8 cellular contexts compared by ENCODE assay signal in genomic region chr5:78757269-78758053, GRCh38.
DNase-seq lines count a peak whose midpoint lies in the region; ATAC-seq, FAIRE-seq and TF ChIP-seq lines count a peak whose summit lies in the region.

No MANE protein-coding gene starts in this region.

- peaks cover 12 to 92% (median 26%) of the 10 kb centered on the region in 10 experiments; a peak in 19 of 20 replicates for H3K4me1 ChIP-seq in BLaER1 treated with 17β-estradiol and CSF1 and Interleukin-3, amounts not matched to agents 10 nM and 100 nM
- H3K4me1 ChIP-seq in endothelial cell of umbilical vein (ENCODE audit: control insufficient read depth, extremely low read depth, insufficient read depth, low read length) = no peaks in the 10 kb centered on the region

- H3K27ac ChIP-seq in BLaER1 treated with 17β-estradiol and CSF1 and Interleukin-3, amounts not matched to agents 10 nM and 100 nM = peak overlapping the region in 1 of 11 experiments; percentile 22; a peak in 2 of 22 replicates
- no peak overlapping the region for H3K27ac ChIP-seq in endothelial cell of umbilical vein (ENCODE audit: insufficient read depth, low read depth, low read length)

- DNase-seq in GM19239 (ENCODE audit: insufficient read length, low spot score) (no peak), endothelial cell of umbilical vein (ENCODE audit: low read depth, low spot score) (no peak), NCI-H69 (lab: John Stamatoyannopoulos, UW) (no peak), NCI-H2107 (lab: John Stamatoyannopoulos, UW) (no peak), ACHN (no peak), DMS79 (lab: John Stamatoyannopoulos, UW) (no peak)

- no peak for TF ChIP-seq CTCF in endothelial cell of umbilical vein (IDR thresholded peaks at IDR 0.05; ENCODE audit: extremely low read depth in 1 of 2, insufficient read depth in 1 of 2, low read depth in 1 of 2, low read length in 2 of 2)

- no peaks in the 10 kb centered on the region for H3K36me3 ChIP-seq in BLaER1 treated with 17β-estradiol and CSF1 and Interleukin-3, amounts not matched to agents 10 nM and 100 nM
- no peaks in the 10 kb centered on the region for H3K36me3 ChIP-seq in endothelial cell of umbilical vein (ENCODE audit: control insufficient read depth in 2 of 2, extremely low read depth in 1 of 2, insufficient read depth in 2 of 2, low read length in 2 of 2)

- intact Hi-C loops in endothelial cell of umbilical vein (cut with micrococcal nuclease) = no loop called here

- no peak overlapping the region for H3K9ac ChIP-seq in BLaER1 treated with 17β-estradiol and CSF1 and Interleukin-3, amounts not matched to agents 10 nM and 100 nM
- no peak overlapping the region for H3K9ac ChIP-seq in endothelial cell of umbilical vein (replicated peaks; ENCODE audit: extremely low read depth, insufficient read depth, low read length)

- H3K27me3 ChIP-seq in BLaER1 treated with 17β-estradiol and CSF1 and Interleukin-3, amounts not matched to agents 10 nM and 100 nM = no peaks in the 10 kb centered on the region
- H3K27me3 ChIP-seq in endothelial cell of umbilical vein (ENCODE audit: control insufficient read depth in 2 of 2, insufficient read depth in 2 of 2, low read length in 2 of 2) = peaks cover 0 to 4% of the 10 kb centered on the region in 2 experiments

- POLR2A ChIA-PET in endothelial cell of umbilical vein (lab: Charles Lee) = no interaction called here

- CTCF ChIA-PET in endothelial cell of umbilical vein (lab: Charles Lee) = interaction anchor here (1.4 kb wide), 1 partner anchor 19 kb away, joined by 4 read pairs; no protein-coding TSS in a partner anchor

- dilution Hi-C loops in endothelial cell of umbilical vein (cut with MboI; ENCODE audit: extremely low pct_ligation_motif_present, low sequenced_read_pairs) = no loop called here

- H3K4me2 ChIP-seq in BLaER1 treated with 17β-estradiol and CSF1 and Interleukin-3, amounts not matched to agents 10 nM and 100 nM = peak overlapping the region; percentile 2 to 76 (median 31); a peak in 18 of 22 replicates
- H3K4me2 ChIP-seq in endothelial cell of umbilical vein (ENCODE audit: insufficient read depth, low read length) = no peak overlapping the region

- no peak overlapping the region for H3K4me3 ChIP-seq in BLaER1 treated with 17β-estradiol and CSF1 and Interleukin-3, amounts not matched to agents 10 nM and 100 nM
- H3K4me3 ChIP-seq in endothelial cell of umbilical vein (replicated peaks in 1 of 3; ENCODE audit: insufficient read depth in 1 of 3, low read depth in 1 of 3, low read length in 3 of 3) = no peak overlapping the region

- ATAC-seq in HG03354 (IDR thresholded peaks at IDR 0.05; ENCODE audit: poor library complexity, severe bottlenecking, unreplicated experiment) = peak; percentile 66

- no peaks in the 10 kb centered on the region for H4K20me1 ChIP-seq in BLaER1 treated with 17β-estradiol and CSF1 and Interleukin-3, amounts not matched to agents 10 nM and 100 nM
- no peaks in the 10 kb centered on the region for H4K20me1 ChIP-seq in endothelial cell of umbilical vein (replicated peaks; ENCODE audit: control insufficient read depth, extremely low read depth, insufficient read depth, low read length)

- peaks cover 0 to 10% (median 0%) of the 10 kb centered on the region in 11 experiments; a peak in 6 of 22 replicates for H3K9me3 ChIP-seq in BLaER1 treated with 17β-estradiol and CSF1 and Interleukin-3, amounts not matched to agents 10 nM and 100 nM (replicated peaks in 1 of 11)
- no peaks in the 10 kb centered on the region for H3K9me3 ChIP-seq in endothelial cell of umbilical vein (replicated peaks; ENCODE audit: control insufficient read depth, insufficient read depth, low read length)

- no TSS peak for BruUV-seq in endothelial cell of umbilical vein (replicated peaks; lab: Mats Ljungman, UMichigan)

- no peaks in the 10 kb centered on the region for H3K9me1 ChIP-seq in endothelial cell of umbilical vein (replicated peaks; ENCODE audit: control insufficient read depth, extremely low read depth, insufficient read depth, low read length)

- in situ Hi-C loops in ACHN (cut with HindIII; ENCODE audit: low pct_ligation_motif_present, low pct_unique_long_range_greater_than_20kb, low sequenced_read_pairs) = no loop called here

- no peak overlapping the region for H2AFZ ChIP-seq in endothelial cell of umbilical vein (ENCODE audit: low read depth, low read length)

- no peaks in the 10 kb centered on the region for H3K79me2 ChIP-seq in endothelial cell of umbilical vein (ENCODE audit: control insufficient read depth, insufficient read depth, low read length)

- no peak for TF ChIP-seq POLR2A in endothelial cell of umbilical vein (IDR thresholded peaks at IDR 0.05; ENCODE audit: low read depth, low read length)

- FAIRE-seq in GM19239 (lab: Jason Lieb, UNC) (peak; percentile 96), endothelial cell of umbilical vein (lab: Jason Lieb, UNC) (peak; percentile 42)

TF ChIP-seq in endothelial cell of umbilical vein, 7 proteins besides CTCF, POLR2A, EP300 and RAD21:
- TF ChIP-seq EZH2 (IDR thresholded peaks at IDR 0.05; ENCODE audit: borderline replicate concordance, low read depth, low read length, severe bottlenecking) = no peak
- no peak for TF ChIP-seq GATA2 (IDR thresholded peaks at IDR 0.05; ENCODE audit: insufficient read depth, insufficient read length, low read depth, low read length)
- no peak for TF ChIP-seq MYC (IDR thresholded peaks at IDR 0.05; ENCODE audit: low read depth, low read length)
- TF ChIP-seq POLR2AphosphoS5 (IDR thresholded peaks at IDR 0.05; ENCODE audit: insufficient read depth, low read depth, low read length) = no peak
- no peak for TF ChIP-seq FOS (IDR thresholded peaks at IDR 0.05; ENCODE audit: borderline replicate concordance, insufficient read depth, low read length)
- TF ChIP-seq JUN (IDR thresholded peaks at IDR 0.05; ENCODE audit: borderline replicate concordance, insufficient read depth, insufficient read length, low read depth) = no peak
- TF ChIP-seq, protein P1, sequence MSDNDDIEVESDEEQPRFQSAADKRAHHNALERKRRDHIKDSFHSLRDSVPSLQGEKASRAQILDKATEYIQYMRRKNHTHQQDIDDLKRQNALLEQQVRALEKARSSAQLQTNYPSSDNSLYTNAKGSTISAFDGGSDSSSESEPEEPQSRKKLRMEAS (IDR thresholded peaks at IDR 0.05; ENCODE audit: insufficient read depth, insufficient read length) = no peak
